ENCODE assay signal across 3 cellular contexts in the genomic region with DNA sequence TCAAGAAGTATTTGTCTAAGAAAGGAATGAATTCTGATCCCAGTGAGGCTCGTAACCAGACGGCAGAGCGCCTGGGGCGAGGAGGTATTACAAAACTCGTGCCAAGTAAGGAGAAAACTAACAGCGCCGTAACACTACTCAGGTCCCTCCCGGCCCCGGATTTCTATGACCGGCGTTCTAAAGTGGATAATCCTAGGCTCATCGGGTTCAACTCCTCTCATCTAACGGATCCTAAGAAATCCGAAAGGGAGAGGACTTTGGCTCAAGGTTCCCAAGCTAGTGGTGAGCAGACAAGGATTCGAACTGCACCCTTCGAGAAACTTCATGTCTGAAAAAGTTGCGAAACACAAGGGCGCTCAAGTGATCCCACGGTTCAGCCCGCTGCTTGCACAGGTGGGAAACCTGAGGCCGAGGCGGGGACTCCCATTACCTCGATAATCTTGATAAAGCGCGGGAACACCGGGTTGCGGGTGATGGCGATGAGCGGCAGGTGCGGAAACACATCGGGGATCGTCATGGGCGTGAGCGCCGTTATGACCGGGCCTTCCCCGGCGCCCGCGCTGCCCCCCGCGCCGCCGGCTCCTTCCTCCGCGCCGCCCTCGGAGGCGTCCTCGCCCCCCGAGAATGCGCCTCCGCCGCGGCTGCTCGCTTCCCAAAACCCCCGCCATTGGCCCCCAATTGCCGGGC.
A peak's percentile ranks its signal among the peaks of the same experiment; 100 is the strongest.
TF ChIP-seq lines count a peak whose summit lies in the region.

No MANE protein-coding gene starts in this region.

TF ChIP-seq in GM23338, 12 proteins besides CTCF, POLR2A, EP300 and RAD21:
- TF ChIP-seq STAT1 (IDR thresholded peaks at IDR 0.05; ENCODE audit: unreplicated experiment) (no peak), EZH2 (IDR thresholded peaks at IDR 0.05; ENCODE audit: low read depth, unreplicated experiment) (no peak), NANOG (IDR thresholded peaks at IDR 0.05; ENCODE audit: borderline replicate concordance) (no peak), ETS1 (IDR thresholded peaks at IDR 0.05) (no peak), EZH2phosphoT487 (IDR thresholded peaks at IDR 0.05; ENCODE audit: unreplicated experiment) (no peak), ZNF114 (CRISPR knock-in tag; IDR thresholded peaks at IDR 0.05) (no peak), ZNF331 (CRISPR knock-in tag; IDR thresholded peaks at IDR 0.05; ENCODE audit: low read depth) (no peak)
- TF ChIP-seq, protein P1, sequence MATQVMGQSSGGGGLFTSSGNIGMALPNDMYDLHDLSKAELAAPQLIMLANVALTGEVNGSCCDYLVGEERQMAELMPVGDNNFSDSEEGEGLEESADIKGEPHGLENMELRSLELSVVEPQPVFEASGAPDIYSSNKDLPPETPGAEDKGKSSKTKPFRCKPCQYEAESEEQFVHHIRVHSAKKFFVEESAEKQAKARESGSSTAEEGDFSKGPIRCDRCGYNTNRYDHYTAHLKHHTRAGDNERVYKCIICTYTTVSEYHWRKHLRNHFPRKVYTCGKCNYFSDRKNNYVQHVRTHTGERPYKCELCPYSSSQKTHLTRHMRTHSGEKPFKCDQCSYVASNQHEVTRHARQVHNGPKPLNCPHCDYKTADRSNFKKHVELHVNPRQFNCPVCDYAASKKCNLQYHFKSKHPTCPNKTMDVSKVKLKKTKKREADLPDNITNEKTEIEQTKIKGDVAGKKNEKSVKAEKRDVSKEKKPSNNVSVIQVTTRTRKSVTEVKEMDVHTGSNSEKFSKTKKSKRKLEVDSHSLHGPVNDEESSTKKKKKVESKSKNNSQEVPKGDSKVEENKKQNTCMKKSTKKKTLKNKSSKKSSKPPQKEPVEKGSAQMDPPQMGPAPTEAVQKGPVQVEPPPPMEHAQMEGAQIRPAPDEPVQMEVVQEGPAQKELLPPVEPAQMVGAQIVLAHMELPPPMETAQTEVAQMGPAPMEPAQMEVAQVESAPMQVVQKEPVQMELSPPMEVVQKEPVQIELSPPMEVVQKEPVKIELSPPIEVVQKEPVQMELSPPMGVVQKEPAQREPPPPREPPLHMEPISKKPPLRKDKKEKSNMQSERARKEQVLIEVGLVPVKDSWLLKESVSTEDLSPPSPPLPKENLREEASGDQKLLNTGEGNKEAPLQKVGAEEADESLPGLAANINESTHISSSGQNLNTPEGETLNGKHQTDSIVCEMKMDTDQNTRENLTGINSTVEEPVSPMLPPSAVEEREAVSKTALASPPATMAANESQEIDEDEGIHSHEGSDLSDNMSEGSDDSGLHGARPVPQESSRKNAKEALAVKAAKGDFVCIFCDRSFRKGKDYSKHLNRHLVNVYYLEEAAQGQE (IDR thresholded peaks at IDR 0.05; ENCODE audit: unreplicated experiment) = no peak

TF ChIP-seq in SK-N-SH treated with all-trans-retinoic acid at 6 μM for 48 hours, 23 proteins besides CTCF, POLR2A, EP300 and RAD21:
- TF ChIP-seq OSR1 (CRISPR knock-in tag; IDR thresholded peaks at IDR 0.05) (no peak), ZFP3 (CRISPR knock-in tag; IDR thresholded peaks at IDR 0.05) (0 out of 2 replicates have a peak, but pooled peaks have one; percentile 31)
TF ChIP-seq in SK-N-SH treated with all-trans-retinoic acid at 6 μM for 48 hours: peak in this region for 1.

TF ChIP-seq in endothelial cell of umbilical vein, 7 proteins besides CTCF, POLR2A, EP300 and RAD21:
- no peak for TF ChIP-seq JUN (IDR thresholded peaks at IDR 0.05; ENCODE audit: borderline replicate concordance, insufficient read depth, insufficient read length, low read depth)
